Comparison of ENCODE assay signal across 23 cellular contexts in the genomic region with DNA sequence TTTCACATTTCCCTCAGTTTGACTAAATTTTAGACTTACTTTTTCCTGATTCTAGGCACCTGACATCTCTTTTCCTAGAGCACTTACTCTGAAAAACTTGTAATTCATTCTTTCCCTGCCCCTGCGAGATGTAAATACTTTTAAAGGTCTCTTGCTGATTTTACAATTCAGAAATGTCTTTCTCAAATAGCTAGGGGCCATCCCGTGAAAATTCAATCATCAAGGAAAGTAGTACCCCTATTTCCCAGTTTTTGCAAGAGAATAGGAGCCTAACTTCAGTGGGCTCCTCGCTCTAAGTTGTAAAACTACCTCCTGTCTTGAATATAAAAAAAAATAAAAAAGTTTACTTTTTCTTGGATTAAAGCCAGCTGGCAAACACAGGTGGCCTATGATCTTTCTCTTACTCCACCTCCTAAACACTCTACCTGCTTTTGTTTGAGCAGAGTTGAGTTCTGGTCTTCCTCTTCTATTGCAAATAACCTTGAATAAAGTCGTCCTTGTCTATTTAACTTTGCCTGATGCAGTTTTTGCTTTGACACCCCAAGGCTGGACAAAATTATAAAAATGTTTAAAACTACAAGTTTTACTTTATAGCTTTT.
"Had no signal": no experiment of that assay in that cellular context is flagged by ENCODE, and none has a peak within 500 bp of the region (broad histone marks: within the 10 kb centered on the region; RNA-seq: fewer than 3 reads in every experiment).

No MANE protein-coding gene starts in this region.

- ATAC-seq: activated CD8-positive, alpha-beta T cell treated with anti-CD3 and anti-CD28 coated beads for 36 hours; activated naive CD4-positive, alpha-beta T cell treated with anti-CD3 and anti-CD28 coated beads, Interleukin-2, amount 50 U/mL, for 72 hours; gastrocnemius medialis; heart left ventricle; lower lobe of right lung; right cardiac atrium had no signal

- H3K27ac Mint-ChIP-seq: activated B cell treated with CpG ODN at 0.5 μM for 24 hours; activated CD8-positive, alpha-beta T cell treated with anti-CD3 and anti-CD28 coated beads for 36 hours; activated naive CD4-positive, alpha-beta T cell treated with anti-CD3 and anti-CD28 coated beads, Interleukin-2, amount 50 U/mL, for 72 hours; endodermal cell; mesothelial cell of epicardium had no signal

- H3K4me1 ChIP-seq: gastrocnemius medialis, heart left ventricle, lower lobe of right lung, prostate gland, tibial nerve, vagina had no signal

- H3K27me3 ChIP-seq: cardiac muscle cell, dorsolateral prefrontal cortex, gastrocnemius medialis, heart left ventricle, tibial nerve, vagina had no signal

- H3K9me3 ChIP-seq: gastrocnemius medialis, lower lobe of right lung, prostate gland, vagina had no signal

- FAIRE-seq: small intestine, TTC549 had no signal

- H3K36me3 ChIP-seq: cardiac muscle cell, gastrocnemius medialis, heart left ventricle, lower lobe of right lung, prostate gland, tibial nerve, vagina had no signal

- H3K4me3 ChIP-seq: cardiac muscle cell, dorsolateral prefrontal cortex, gastrocnemius medialis, heart left ventricle, lower lobe of right lung, prostate gland, tibial nerve, vagina had no signal

- H3K4me1 Mint-ChIP-seq: activated B cell treated with CpG ODN at 0.5 μM for 24 hours had no signal

- H3K4me3 Mint-ChIP-seq: activated B cell treated with CpG ODN at 0.5 μM for 24 hours; activated CD8-positive, alpha-beta T cell treated with anti-CD3 and anti-CD28 coated beads for 36 hours; mesothelial cell of epicardium had no signal

- H3K9me3 Mint-ChIP-seq: activated CD8-positive, alpha-beta T cell treated with anti-CD3 and anti-CD28 coated beads for 36 hours; activated naive CD4-positive, alpha-beta T cell treated with anti-CD3 and anti-CD28 coated beads, Interleukin-2, amount 50 U/mL, for 72 hours had no signal

- H3K36me3 Mint-ChIP-seq: activated naive CD4-positive, alpha-beta T cell treated with anti-CD3 and anti-CD28 coated beads, Interleukin-2, amount 50 U/mL, for 72 hours had no signal

- DNase-seq: activated B cell treated with CpG ODN at 0.5 μM for 24 hours; activated CD4-positive, alpha-beta T cell treated with anti-CD3 and anti-CD28 coated beads for 48 hours; activated CD8-positive, alpha-beta memory T cell treated with anti-CD3 and anti-CD28 coated beads, Interleukin-2, amount 50 U/mL, for 4 hours; activated CD8-positive, alpha-beta T cell treated with anti-CD3 and anti-CD28 coated beads for 36 hours; activated effector memory CD4-positive, alpha-beta T cell treated with anti-CD3 and anti-CD28 coated beads, Interleukin-2, amount 50 U/mL, for 16 hours; activated T-cell treated with anti-CD3 and anti-CD28 coated beads, Interleukin-2, amount 50 U/mL, for 48 hours; dorsolateral prefrontal cortex; endodermal cell; gastrocnemius medialis; heart left ventricle; lower lobe of right lung; right cardiac atrium; small intestine; stimulated activated CD4-positive, alpha-beta T cell treated with anti-CD3 and anti-CD28 coated beads, Interleukin-4, amount 100 ng/mL, for 24 hours; stimulated activated naive CD4-positive, alpha-beta T cell treated with Interleukin-2 at 50 U/mL for 16 hours; substantia nigra had no signal

- H3K27ac ChIP-seq: cardiac muscle cell, dorsolateral prefrontal cortex, gastrocnemius medialis, heart left ventricle, lower lobe of right lung, prostate gland, tibial nerve, vagina had no signal
